In the genomic region with DNA sequence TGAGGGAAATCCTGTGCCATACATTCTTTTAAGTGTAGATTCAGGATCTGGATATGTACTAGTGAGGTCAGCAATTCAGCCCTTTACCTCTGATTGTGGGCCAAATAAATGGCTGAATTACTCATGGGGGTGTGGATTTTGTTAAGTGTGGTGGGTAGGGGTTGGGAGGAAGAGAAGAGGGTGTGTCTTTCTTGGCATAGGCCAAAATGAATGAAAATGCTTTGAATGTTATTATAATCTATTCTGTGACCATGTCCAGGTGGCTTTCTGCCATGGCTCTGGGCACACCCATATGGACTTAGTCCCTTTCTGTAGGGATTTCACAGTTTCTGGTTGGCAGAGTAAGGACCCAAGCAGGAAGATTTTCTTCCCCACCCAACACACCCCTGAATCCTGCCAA, we compare ENCODE assay signal across 11 cellular contexts.
DNase-seq lines count a peak whose midpoint lies in the region; ATAC-seq and TF ChIP-seq lines count a peak whose summit lies in the region.
"Had no signal": no experiment of that assay in that cellular context is flagged by ENCODE, and none has a peak within 500 bp of the region (broad histone marks: within the 10 kb centered on the region; RNA-seq: fewer than 3 reads in every experiment).

No MANE protein-coding gene starts in this region.

- H3K27me3 ChIP-seq in mammary epithelial cell (ENCODE audit: insufficient read depth, low read length) = no peaks in the 10 kb centered on the region
- no peaks in the 10 kb centered on the region for H3K27me3 ChIP-seq in subcutaneous abdominal adipose tissue (ENCODE audit: control insufficient read depth in 5 of 5, insufficient read depth in 4 of 5, low read length in 5 of 5)

- no peaks in the 10 kb centered on the region for H3K36me3 ChIP-seq in mammary epithelial cell (ENCODE audit: insufficient read depth, low read length)
- no peaks in the 10 kb centered on the region for H3K36me3 ChIP-seq in subcutaneous abdominal adipose tissue (ENCODE audit: control insufficient read depth in 5 of 5, insufficient read depth in 5 of 5, low read length in 5 of 5)

- no peak overlapping the region for H3K9ac ChIP-seq in mammary epithelial cell (ENCODE audit: insufficient read depth, low read length)
- peak overlapping the region in 1 of 5 donors; percentile 13 for H3K9ac ChIP-seq in subcutaneous abdominal adipose tissue (ENCODE audit: low read length in 5 of 5)

- in situ Hi-C loops in mammary epithelial cell (cut with MboI; ENCODE audit: low sequenced_read_pairs in 2 of 2) = no loop called here

- no peaks in the 10 kb centered on the region for H3K9me3 ChIP-seq in mammary epithelial cell (replicated peaks; ENCODE audit: insufficient read depth, low read length)
- H3K9me3 ChIP-seq in subcutaneous abdominal adipose tissue (ENCODE audit: control insufficient read depth in 5 of 5, low read length in 5 of 5) = no peaks in the 10 kb centered on the region

- no peak for TF ChIP-seq CTCF in mammary epithelial cell (conservative IDR thresholded peaks at IDR 0.05 in 1 of 2, IDR thresholded peaks at IDR 0.05 in 1 of 2; ENCODE audit: extremely low read depth in 1 of 2, insufficient read depth in 1 of 2, low read depth in 1 of 2, low read length in 2 of 2)

- H3K9me3 Mint-ChIP-seq in activated naive CD4-positive, alpha-beta T cell treated with anti-CD3 and anti-CD28 coated beads, Interleukin-2, amount 10 ng/mL, durations not matched to agents 7 days and 5 days = no peaks in the 10 kb centered on the region

- H3K79me2 ChIP-seq in mammary epithelial cell (ENCODE audit: insufficient read depth, low read length) = no peaks in the 10 kb centered on the region

- peak overlapping the region; percentile 31 for H2AFZ ChIP-seq in mammary epithelial cell (ENCODE audit: low read depth, low read length)

- H3K4me3 ChIP-seq in mammary epithelial cell (replicated peaks in 1 of 3; ENCODE audit: insufficient read depth in 1 of 3, low read depth in 2 of 3, low read length in 3 of 3) = no peak overlapping the region
- no peak overlapping the region for H3K4me3 ChIP-seq in subcutaneous abdominal adipose tissue (ENCODE audit: low read depth in 1 of 5, low read length in 5 of 5)

- H3K27ac ChIP-seq in mammary epithelial cell (ENCODE audit: insufficient read depth, low read depth, low read length) (peak overlapping the region; percentile 12), subcutaneous abdominal adipose tissue (ENCODE audit: low read depth, low read length) (peak overlapping the region; percentile 34)

- H3K4me2 ChIP-seq in mammary epithelial cell (ENCODE audit: insufficient read depth, low read depth, low read length) = peak overlapping the region; percentile 22

- intact Hi-C loops in mammary epithelial cell (cut with micrococcal nuclease) = no loop called here

- peaks cover 27% of the 10 kb centered on the region for H3K4me1 ChIP-seq in mammary epithelial cell (ENCODE audit: insufficient read depth, low read length)
- H3K4me1 ChIP-seq in subcutaneous abdominal adipose tissue (ENCODE audit: control insufficient read depth in 5 of 5, insufficient read depth in 5 of 5, low read length in 5 of 5) = peaks cover 0 to 17% (median 13%) of the 10 kb centered on the region in 5 donors

- BruUV-seq in mammary epithelial cell (replicated peaks; lab: Mats Ljungman, UMichigan) = no TSS peak

- ATAC-seq in GM19395 (IDR thresholded peaks at IDR 0.05; ENCODE audit: unreplicated experiment) = no peak

- no peaks in the 10 kb centered on the region for H3K4me1 Mint-ChIP-seq in activated naive CD4-positive, alpha-beta T cell treated with anti-CD3 and anti-CD28 coated beads, Interleukin-2, amount 10 ng/mL, durations not matched to agents 7 days and 5 days

- CTCF ChIA-PET in mammary epithelial cell (lab: Charles Lee; ENCODE audit: low non-redundant PET) = no interaction called here
- CTCF ChIA-PET in activated naive CD4-positive, alpha-beta T cell treated with anti-CD3 and anti-CD28 coated beads, Interleukin-2, amount 10 ng/mL, durations not matched to agents 7 days and 5 days (lab: Charles Lee) = no interaction called here

- H3K27me3 Mint-ChIP-seq in activated naive CD4-positive, alpha-beta T cell treated with anti-CD3 and anti-CD28 coated beads, Interleukin-2, amount 10 ng/mL, durations not matched to agents 7 days and 5 days = no peaks in the 10 kb centered on the region

- H3K4me3 Mint-ChIP-seq in activated naive CD4-positive, alpha-beta T cell treated with anti-CD3 and anti-CD28 coated beads, Interleukin-2, amount 10 ng/mL, durations not matched to agents 7 days and 5 days = no peak overlapping the region

- no peaks in the 10 kb centered on the region for H4K20me1 ChIP-seq in mammary epithelial cell (ENCODE audit: insufficient read depth, low read length)

- H3K36me3 Mint-ChIP-seq in activated naive CD4-positive, alpha-beta T cell treated with anti-CD3 and anti-CD28 coated beads, Interleukin-2, amount 10 ng/mL, durations not matched to agents 7 days and 5 days = no peaks in the 10 kb centered on the region

- dilution Hi-C loops in mammary epithelial cell (cut with HindIII; ENCODE audit: low sequenced_read_pairs) = no loop called here

- H3K27ac Mint-ChIP-seq in activated naive CD4-positive, alpha-beta T cell treated with anti-CD3 and anti-CD28 coated beads, Interleukin-2, amount 10 ng/mL, durations not matched to agents 7 days and 5 days = no peak overlapping the region

- DNase-seq in HS-27A (ENCODE audit: low read depth) (peak; percentile 53), mammary epithelial cell (peak; percentile 75), hepatic stellate cell (ENCODE audit: low spot score) (peak; percentile 28), nucleus accumbens (lab: John Stamatoyannopoulos, UW) (no peak), NCI-H2081 treated with DMSO at 0.1 percent for 48 hours (lab: John Stamatoyannopoulos, UW) (no peak)
- no peak for DNase-seq in activated naive CD4-positive, alpha-beta T cell treated with anti-CD3 and anti-CD28 coated beads, Interleukin-2, amount 10 ng/mL, durations not matched to agents 7 days and 5 days
- DNase-seq: islet precursor cell; NCI-H1092 treated with DMSO at 0.1 percent for 48 hours; stimulated activated CD8-positive, alpha-beta memory T cell treated with anti-CD3 and anti-CD28 coated beads, Interleukin-4, amount 100 ng/mL, for 48 hours had no signal

Comparison
In these comparisons a context has a peak if more than half of its experiments do, and no peak if none do; other contexts are left out.
1. DNase-seq: peak in HS-27A (single experiment), mammary epithelial cell (single experiment) and hepatic stellate cell (single experiment); none in nucleus accumbens (0 of 56), NCI-H2081 treated with DMSO at 0.1 percent for 48 hours (single experiment) and activated naive CD4-positive, alpha-beta T cell treated with anti-CD3 and anti-CD28 coated beads, Interleukin-2, amount 10 ng/mL, durations not matched to agents 7 days and 5 days (single experiment).